In genomic region chrX:13093489-13094140, GRCh38 we compare ENCODE assay signal across 12 cellular contexts. TPM values are rescaled to one million over a fixed set of nuclear protein-coding genes. Genes with fewer than 3 reads are reported as not detected.
DNase-seq lines count a peak whose midpoint lies in the region; ATAC-seq and TF ChIP-seq lines count a peak whose summit lies in the region.
"Had no signal": no experiment of that assay in that cellular context is flagged by ENCODE, and none has a peak within 500 bp of the region (broad histone marks: within the 10 kb centered on the region; RNA-seq: fewer than 3 reads in every experiment).

No MANE protein-coding gene starts in this region.

- TF ChIP-seq CTCF in mucosa of descending colon (IDR thresholded peaks at IDR 0.05) (no peak), nephron progenitor cell (IDR thresholded peaks at IDR 0.05) (no peak)

- ATAC-seq in activated T-cell treated with anti-CD3 and anti-CD28 coated beads, Interleukin-2, amount 50 U/mL, for 72 hours (replicated peaks in 1 of 2): peak; percentile 60 to 67
- peak; percentile 20 for ATAC-seq in mucosa of descending colon

- peaks cover 82% of the 10 kb centered on the region for H3K4me1 Mint-ChIP-seq in activated T-cell treated with anti-CD3 and anti-CD28 coated beads, Interleukin-2, amount 50 U/mL, for 72 hours (ENCODE audit: low read depth)
- H3K4me1 Mint-ChIP-seq in nephron progenitor cell: peaks cover 23% of the 10 kb centered on the region

- peak overlapping the region; percentile 74 to 81 for H3K4me3 Mint-ChIP-seq in activated T-cell treated with anti-CD3 and anti-CD28 coated beads, Interleukin-2, amount 50 U/mL, for 72 hours
- no peak overlapping the region for H3K4me3 Mint-ChIP-seq in nephron progenitor cell

- no peak overlapping the region for H3K4me3 ChIP-seq in mucosa of descending colon

- DNase-seq in stimulated activated CD4-positive, alpha-beta T cell treated with anti-CD3 and anti-CD28 coated beads, Interleukin-4, amount 100 ng/mL, for 24 hours: peak; percentile 41
- no peak for DNase-seq in stimulated activated CD4-positive, alpha-beta T cell treated with anti-CD3 and anti-CD28 coated beads, Interleukin-12 subunit alpha, Interleukin-12 subunit beta, amount 100 ng/mL, for 4 hours
- peak; percentile 40 to 45 for DNase-seq in activated T-cell treated with anti-CD3 and anti-CD28 coated beads, Interleukin-2, amount 50 U/mL, for 72 hours
- no peak for DNase-seq in mucosa of descending colon
- no peak for DNase-seq in pons (ENCODE audit: low spot score)
- no peak for DNase-seq in AG08396 (ENCODE audit: low spot score)
- DNase-seq in nephron progenitor cell: no peak
- no peak for DNase-seq in germinal center (ENCODE audit: low spot score)
- DNase-seq: NCI-H1105, NCI-H526 treated with DMSO at 0.1 percent for 48 hours, retina had no signal

- H3K36me3 Mint-ChIP-seq in activated T-cell treated with anti-CD3 and anti-CD28 coated beads, Interleukin-2, amount 50 U/mL, for 72 hours (ENCODE audit: insufficient read depth in 2 of 2): no peaks in the 10 kb centered on the region
- no peaks in the 10 kb centered on the region for H3K36me3 Mint-ChIP-seq in nephron progenitor cell (ENCODE audit: low read depth)

- no peaks in the 10 kb centered on the region for H3K36me3 ChIP-seq in mucosa of descending colon (ENCODE audit: low read depth)

- intact Hi-C loops in mucosa of descending colon (cut with DNase I, micrococcal nuclease): loop anchor here in 1 of 2 donors (5.0 kb wide), 1 partner anchor 394 kb away; no protein-coding TSS in a partner anchor

- no peaks in the 10 kb centered on the region for H3K9me3 ChIP-seq in mucosa of descending colon

- peaks cover 15% of the 10 kb centered on the region for H3K27me3 Mint-ChIP-seq in activated T-cell treated with anti-CD3 and anti-CD28 coated beads, Interleukin-2, amount 50 U/mL, for 72 hours (ENCODE audit: low read depth)
- H3K27me3 Mint-ChIP-seq in nephron progenitor cell (ENCODE audit: low read depth, poor library complexity): no peaks in the 10 kb centered on the region

- peaks cover 0 to 2% of the 10 kb centered on the region in 2 donors for H3K9me3 Mint-ChIP-seq in activated T-cell treated with anti-CD3 and anti-CD28 coated beads, Interleukin-2, amount 50 U/mL, for 72 hours
- H3K9me3 Mint-ChIP-seq in nephron progenitor cell: peaks cover 31% of the 10 kb centered on the region

- peaks cover 4% of the 10 kb centered on the region for H3K4me1 ChIP-seq in mucosa of descending colon (ENCODE audit: low read depth)

- peak overlapping the region; percentile 70 for H3K27ac Mint-ChIP-seq in activated T-cell treated with anti-CD3 and anti-CD28 coated beads, Interleukin-2, amount 50 U/mL, for 72 hours
- no peak overlapping the region for H3K27ac Mint-ChIP-seq in nephron progenitor cell

RNA-seq across cellular contexts. Expression of gene FAM9C, which starts 49.2 kb away (rescaled TPM):
- under 1 TPM in 1 of 2 donors, not detected in 1; 0.09 TPM for total RNA-seq in activated T-cell treated with anti-CD3 and anti-CD28 coated beads, Interleukin-2, amount 50 U/mL, for 72 hours
- total RNA-seq in mucosa of descending colon: under 1 TPM in 1 of 3 donors, not detected in 2; 0.13 TPM
- total RNA-seq: G401 had no signal

Comparison
In these comparisons a context has a peak if more than half of its experiments do, and no peak if none do; other contexts are left out.
1. DNase-seq: peak in stimulated activated CD4-positive, alpha-beta T cell treated with anti-CD3 and anti-CD28 coated beads, Interleukin-4, amount 100 ng/mL, for 24 hours (single experiment) and activated T-cell treated with anti-CD3 and anti-CD28 coated beads, Interleukin-2, amount 50 U/mL, for 72 hours (2 of 2); none in stimulated activated CD4-positive, alpha-beta T cell treated with anti-CD3 and anti-CD28 coated beads, Interleukin-12 subunit alpha, Interleukin-12 subunit beta, amount 100 ng/mL, for 4 hours (single experiment), mucosa of descending colon (0 of 3), pons (single experiment), AG08396 (single experiment), nephron progenitor cell (single experiment) and germinal center (single experiment).